8 cellular contexts compared by ENCODE assay signal in the genomic region with DNA sequence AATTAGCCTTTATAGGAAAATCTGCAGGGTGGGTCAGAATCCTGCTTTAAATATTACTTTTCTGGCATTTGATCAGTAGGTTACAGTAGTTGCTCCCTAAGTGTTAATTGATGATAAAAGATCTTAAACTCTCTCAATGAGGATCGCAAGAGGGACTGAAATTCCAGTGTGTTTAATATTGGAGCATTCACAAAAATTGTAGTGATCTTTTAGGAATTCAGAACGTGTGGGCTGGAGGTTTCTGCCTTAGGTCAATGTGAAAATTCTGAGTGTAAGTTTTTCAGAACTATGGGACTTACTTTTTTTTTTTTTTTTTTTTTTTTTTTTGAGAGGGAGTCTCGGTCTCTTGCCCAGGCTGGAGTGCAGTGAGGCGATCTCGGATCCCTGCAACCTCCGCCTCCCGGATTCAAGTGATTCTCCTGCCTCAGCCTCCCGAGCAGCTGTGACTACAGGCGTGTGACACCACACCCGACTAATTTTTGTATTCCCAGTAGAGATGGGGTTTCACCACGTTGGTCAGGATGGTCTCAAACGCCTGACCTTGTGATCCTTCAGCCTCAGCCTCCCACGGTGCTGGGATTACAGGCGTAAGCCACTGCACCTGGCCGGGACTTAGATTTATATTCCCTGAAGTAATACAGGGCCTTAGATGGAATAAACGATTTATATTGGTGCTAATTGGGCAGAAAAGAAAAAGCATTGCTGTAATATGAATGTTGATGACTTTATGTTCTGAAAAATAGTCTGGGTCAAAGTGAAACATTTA. TPM values are rescaled to one million over a fixed set of nuclear protein-coding genes. Genes with fewer than 3 reads are reported as not detected.
DNase-seq lines count a peak whose midpoint lies in the region; ATAC-seq and TF ChIP-seq lines count a peak whose summit lies in the region.
"Not testable (repeated sequence)": the region's sequence is repeated elsewhere in the genome, so short reads cannot be mapped to it uniquely, and the experiment has no call there.

No MANE protein-coding gene starts in this region.

- not testable (repeated sequence) for H3K9me3 Mint-ChIP-seq in CD4-positive, alpha-beta T cell; activated T-cell treated with anti-CD3 and anti-CD28 coated beads, Interleukin-2, amount 50 U/mL, for 24 hours; glutamatergic neuron (ENCODE audit: unreplicated experiment); natural killer cell treated with Interleukin-12 subunit alpha and Interleukin-12 subunit beta and Interleukin-15 and Interleukin-18, amount 100 ng/mL, for 72 hours

- H3K27ac Mint-ChIP-seq in CD4-positive, alpha-beta T cell; activated T-cell treated with anti-CD3 and anti-CD28 coated beads, Interleukin-2, amount 50 U/mL, for 24 hours; glutamatergic neuron (ENCODE audit: unreplicated experiment); natural killer cell treated with Interleukin-12 subunit alpha and Interleukin-12 subunit beta and Interleukin-15 and Interleukin-18, amount 100 ng/mL, for 72 hours: not testable (repeated sequence)

- H3K4me2 ChIP-seq in OCI-LY7 (ENCODE audit: low read length) (peak overlapping the region; percentile 69), mammary epithelial cell (ENCODE audit: insufficient read depth, low read depth, low read length) (peak overlapping the region; percentile 84), smooth muscle cell (peak overlapping the region; percentile 86)

- TF ChIP-seq CTCF in CD4-positive, alpha-beta T cell (IDR thresholded peaks at IDR 0.05); GM12865 (IDR thresholded peaks at IDR 0.05; ENCODE audit: insufficient read depth, low read depth, low read length, missing control alignments); OCI-LY7 (conservative IDR thresholded peaks at IDR 0.05; ENCODE audit: low read length); mammary epithelial cell (conservative IDR thresholded peaks at IDR 0.05 in 1 of 2, IDR thresholded peaks at IDR 0.05 in 1 of 2; ENCODE audit: extremely low read depth in 1 of 2, insufficient read depth in 1 of 2, low read depth in 1 of 2, low read length in 2 of 2); glutamatergic neuron (IDR thresholded peaks at IDR 0.05; ENCODE audit: partially characterized antibody, unreplicated experiment); smooth muscle cell (IDR thresholded peaks at IDR 0.05; ENCODE audit: borderline replicate concordance, insufficient read depth, poor library complexity, severe bottlenecking): not testable (repeated sequence)

- H3K9ac ChIP-seq in mammary epithelial cell (ENCODE audit: insufficient read depth, low read length); smooth muscle cell (ENCODE audit: low read depth): not testable (repeated sequence)

- dilution Hi-C loops in mammary epithelial cell (cut with HindIII; ENCODE audit: low sequenced_read_pairs) = not testable (repeated sequence)

- peaks cover 44% of the 10 kb centered on the region for H3K4me1 Mint-ChIP-seq in CD4-positive, alpha-beta T cell (ENCODE audit: low read depth)
- H3K4me1 Mint-ChIP-seq in activated T-cell treated with anti-CD3 and anti-CD28 coated beads, Interleukin-2, amount 50 U/mL, for 24 hours (ENCODE audit: low read depth) = peaks cover 43% of the 10 kb centered on the region
- H3K4me1 Mint-ChIP-seq in glutamatergic neuron (ENCODE audit: low read depth, unreplicated experiment) = peaks cover 12% of the 10 kb centered on the region
- H3K4me1 Mint-ChIP-seq in natural killer cell treated with Interleukin-12 subunit alpha and Interleukin-12 subunit beta and Interleukin-15 and Interleukin-18, amount 100 ng/mL, for 72 hours (ENCODE audit: low read depth in 2 of 2) = peaks cover 10 to 13% of the 10 kb centered on the region in 2 donors

- DNase-seq in CD4-positive, alpha-beta T cell; OCI-LY7 (ENCODE audit: low spot score); activated T-cell treated with anti-CD3 and anti-CD28 coated beads, Interleukin-2, amount 50 U/mL, for 24 hours; mammary epithelial cell; glutamatergic neuron; natural killer cell treated with Interleukin-12 subunit alpha and Interleukin-12 subunit beta and Interleukin-15 and Interleukin-18, amount 100 ng/mL, for 72 hours (ENCODE audit: low spot score); smooth muscle cell (lab: John Stamatoyannopoulos, UW; ENCODE audit: unreplicated experiment): not testable (repeated sequence)
- DNase-seq in GM12865 (ENCODE audit: low read depth) = peak; percentile 13

- in situ Hi-C loops in mammary epithelial cell (cut with MboI; ENCODE audit: low sequenced_read_pairs in 2 of 2) = loop anchor here in 1 of 2 donors (25.0 kb wide), 1 partner anchor 485 kb away; no protein-coding TSS in a partner anchor

- H3K36me3 ChIP-seq in OCI-LY7 (ENCODE audit: insufficient read depth, low read length); mammary epithelial cell (ENCODE audit: insufficient read depth, low read length); smooth muscle cell (ENCODE audit: low read depth): not testable (repeated sequence)

- H3K27me3 Mint-ChIP-seq in CD4-positive, alpha-beta T cell; activated T-cell treated with anti-CD3 and anti-CD28 coated beads, Interleukin-2, amount 50 U/mL, for 24 hours; glutamatergic neuron (ENCODE audit: unreplicated experiment); natural killer cell treated with Interleukin-12 subunit alpha and Interleukin-12 subunit beta and Interleukin-15 and Interleukin-18, amount 100 ng/mL, for 72 hours: not testable (repeated sequence)

- CTCF ChIA-PET in CD4-positive, alpha-beta T cell (lab: Charles Lee); OCI-LY7 (lab: Charles Lee; ENCODE audit: unreplicated experiment); mammary epithelial cell (lab: Charles Lee; ENCODE audit: low non-redundant PET): not testable (repeated sequence)

- H3K79me2 ChIP-seq in OCI-LY7 (ENCODE audit: insufficient read depth, low read depth, low read length) (peaks cover 16% of the 10 kb centered on the region; the same call in 1 of the 2 replicates), mammary epithelial cell (ENCODE audit: insufficient read depth, low read length) (peaks cover 71% of the 10 kb centered on the region), smooth muscle cell (ENCODE audit: low read depth) (peaks cover 74% of the 10 kb centered on the region)

- H3K27ac ChIP-seq in CD4-positive, alpha-beta T cell (ENCODE audit: low read depth, low read length); OCI-LY7 (ENCODE audit: low read depth, low read length, poor library complexity, severe bottlenecking); mammary epithelial cell (ENCODE audit: insufficient read depth, low read depth, low read length); smooth muscle cell (ENCODE audit: low read depth): not testable (repeated sequence)

- not testable (repeated sequence) for ATAC-seq in CD4-positive, alpha-beta T cell (ENCODE audit: poor library complexity); natural killer cell treated with Interleukin-12 subunit alpha and Interleukin-12 subunit beta and Interleukin-15 and Interleukin-18, amount 100 ng/mL, for 72 hours

- intact Hi-C loops in CD4-positive, alpha-beta T cell (cut with DNase I, micrococcal nuclease) = loop anchor here (5.0 to 10.0 kb wide), 2 partner anchors 35 to 78 kb away; a partner anchor contains a TSS
- intact Hi-C loops in OCI-LY7 (cut with micrococcal nuclease; ENCODE audit: unreplicated experiment); mammary epithelial cell (cut with micrococcal nuclease): not testable (repeated sequence)

- H3F3A ChIP-seq in smooth muscle cell (ENCODE audit: low read depth) = not testable (repeated sequence)

- not testable (repeated sequence) for H3K9me3 ChIP-seq in CD4-positive, alpha-beta T cell (ENCODE audit: control insufficient read depth, low read length); OCI-LY7 (ENCODE audit: low read length); mammary epithelial cell (replicated peaks; ENCODE audit: insufficient read depth, low read length); smooth muscle cell (replicated peaks; ENCODE audit: low read depth)

- H3K4me1 ChIP-seq in OCI-LY7 (ENCODE audit: insufficient read depth, low read length, poor library complexity, severe bottlenecking) = peaks cover 25% of the 10 kb centered on the region
- H3K4me1 ChIP-seq in mammary epithelial cell (ENCODE audit: insufficient read depth, low read length); smooth muscle cell (ENCODE audit: low read depth): not testable (repeated sequence)

- H2AFZ ChIP-seq in OCI-LY7 (ENCODE audit: low read length); mammary epithelial cell (ENCODE audit: low read depth, low read length); smooth muscle cell (ENCODE audit: low read depth): not testable (repeated sequence)

- POLR2A ChIA-PET in CD4-positive, alpha-beta T cell (lab: Charles Lee); OCI-LY7 (lab: Charles Lee): not testable (repeated sequence)

- H4K20me1 ChIP-seq in OCI-LY7 (ENCODE audit: insufficient read depth, low read length); mammary epithelial cell (ENCODE audit: insufficient read depth, low read length): not testable (repeated sequence)
- H4K20me1 ChIP-seq in smooth muscle cell (ENCODE audit: low read depth) = peaks cover 68% of the 10 kb centered on the region

- WGBS in mammary epithelial cell (ENCODE audit: low coverage, missing lambda C conversion rate) = 73% methylated on average over 16 of the region's 16 CpGs
- 86% methylated on average over 16 of the region's 16 CpGs for WGBS in smooth muscle cell (ENCODE audit: low lambda C conversion rate)

- BruUV-seq in OCI-LY7 (replicated peaks; lab: Mats Ljungman, UMichigan); mammary epithelial cell (replicated peaks; lab: Mats Ljungman, UMichigan): not testable (repeated sequence)

- H3K4me3 ChIP-seq in GM12865 (ENCODE audit: low read depth, low read length) = peak overlapping the region; percentile 82
- peak overlapping the region; percentile 77 for H3K4me3 ChIP-seq in OCI-LY7 (ENCODE audit: low read depth, low read length, poor library complexity, severe bottlenecking)
- H3K4me3 ChIP-seq in mammary epithelial cell (replicated peaks in 1 of 3; ENCODE audit: insufficient read depth in 1 of 3, low read depth in 2 of 3, low read length in 3 of 3) = peak overlapping the region in 1 of 3 experiments; percentile 20
- peak overlapping the region; percentile 80 for H3K4me3 ChIP-seq in smooth muscle cell

- not testable (repeated sequence) for H3K27me3 ChIP-seq in CD4-positive, alpha-beta T cell (ENCODE audit: control insufficient read depth, insufficient read depth, low read length); mammary epithelial cell (ENCODE audit: insufficient read depth, low read length); smooth muscle cell (ENCODE audit: low read depth)

- H3K4me3 Mint-ChIP-seq in CD4-positive, alpha-beta T cell = peak overlapping the region; percentile 35
- H3K4me3 Mint-ChIP-seq in activated T-cell treated with anti-CD3 and anti-CD28 coated beads, Interleukin-2, amount 50 U/mL, for 24 hours = peak overlapping the region; percentile 92
- peak overlapping the region; percentile 78 for H3K4me3 Mint-ChIP-seq in glutamatergic neuron (ENCODE audit: unreplicated experiment)
- H3K4me3 Mint-ChIP-seq in natural killer cell treated with Interleukin-12 subunit alpha and Interleukin-12 subunit beta and Interleukin-15 and Interleukin-18, amount 100 ng/mL, for 72 hours = peak overlapping the region; percentile 81

- not testable (repeated sequence) for H3K9me2 ChIP-seq in OCI-LY7 (ENCODE audit: insufficient read depth, low read length)

- H3K36me3 Mint-ChIP-seq in CD4-positive, alpha-beta T cell (ENCODE audit: low read depth); glutamatergic neuron (ENCODE audit: unreplicated experiment); natural killer cell treated with Interleukin-12 subunit alpha and Interleukin-12 subunit beta and Interleukin-15 and Interleukin-18, amount 100 ng/mL, for 72 hours: not testable (repeated sequence)
- peaks cover 30% of the 10 kb centered on the region for H3K36me3 Mint-ChIP-seq in activated T-cell treated with anti-CD3 and anti-CD28 coated beads, Interleukin-2, amount 50 U/mL, for 24 hours (ENCODE audit: low read depth)

RNA-seq across cellular contexts. Expression of a gene that starts 2.3 kb away (rescaled TPM):
- 10 to 100 TPM; 64.0 to 75.0 TPM for total RNA-seq in CD4-positive, alpha-beta T cell
- 43.0 and 58.0 TPM in 2 replicates for total RNA-seq in OCI-LY7 (2014; rRNA removed; shearing (Covaris generic))
- 83.3 and 85.3 TPM in 2 replicates for total RNA-seq in OCI-LY7 (2022)
- 10 to 100 TPM; 71.2 to 81.4 TPM for total RNA-seq in mammary epithelial cell
- 45.0 TPM for polyA plus RNA-seq in mammary epithelial cell
- polyA minus RNA-seq in mammary epithelial cell = 125 TPM
- 81.3 TPM for total RNA-seq in glutamatergic neuron (ENCODE audit: unreplicated experiment)
- total RNA-seq in natural killer cell treated with Interleukin-12 subunit alpha and Interleukin-12 subunit beta and Interleukin-15 and Interleukin-18, amount 100 ng/mL, for 72 hours = 10 to 100 TPM; 68.9 to 70.2 TPM
- 102 and 124 TPM in 2 replicates for total RNA-seq in smooth muscle cell
- 113 and 114 TPM in 2 replicates for polyA plus RNA-seq in smooth muscle cell

RNA-seq across cellular contexts. Expression of a gene that starts 39.9 kb away (rescaled TPM):
- total RNA-seq in CD4-positive, alpha-beta T cell = 100 to 1,000 TPM; 103 to 105 TPM
- 52.0 and 66.7 TPM in 2 replicates for total RNA-seq in OCI-LY7 (2014; rRNA removed; shearing (Covaris generic))
- total RNA-seq in OCI-LY7 (2022) (124 and 138 TPM in 2 replicates), mammary epithelial cell (100 to 1,000 TPM in 1 of 2 donors, 10 to 100 TPM in 1; 41.0 to 159 TPM), glutamatergic neuron (ENCODE audit: unreplicated experiment) (216 TPM), smooth muscle cell (34.6 and 39.5 TPM in 2 replicates)
- polyA plus RNA-seq in mammary epithelial cell (34.7 TPM), smooth muscle cell (34.8 and 38.0 TPM in 2 replicates)
- 5.2 TPM for polyA minus RNA-seq in mammary epithelial cell
- total RNA-seq in natural killer cell treated with Interleukin-12 subunit alpha and Interleukin-12 subunit beta and Interleukin-15 and Interleukin-18, amount 100 ng/mL, for 72 hours = 100 to 1,000 TPM in 1 of 2 donors, 10 to 100 TPM in 1; 63.6 to 156 TPM

Comparison
In these comparisons a context has a peak if more than half of its experiments do, and no peak if none do; other contexts are left out.
1. H3K4me3 Mint-ChIP-seq: peak in every context shown above with its lines; median percentile 92 in activated T-cell treated with anti-CD3 and anti-CD28 coated beads, Interleukin-2, amount 50 U/mL, for 24 hours; 81 in natural killer cell treated with Interleukin-12 subunit alpha and Interleukin-12 subunit beta and Interleukin-15 and Interleukin-18, amount 100 ng/mL, for 72 hours; 78 in glutamatergic neuron; 35 in CD4-positive, alpha-beta T cell.